8 cellular contexts compared by ENCODE assay signal in genomic region chr7:155298288-155298833, GRCh38. TPM values are rescaled to one million over a fixed set of nuclear protein-coding genes. Genes with fewer than 3 reads are reported as not detected.
A peak's percentile ranks its signal among the peaks of the same experiment; 100 is the strongest.
DNase-seq lines count a peak whose midpoint lies in the region; ATAC-seq and TF ChIP-seq lines count a peak whose summit lies in the region.

No MANE protein-coding gene starts in this region.

- intact Hi-C loops in MCF 10A (cut with micrococcal nuclease): loop anchor here (2.0 to 5.0 kb wide), 4 partner anchors 46 to 371 kb away; partner anchors contain the start of gene PAXIP1
- intact Hi-C loops in right lobe of liver (cut with DNase I): no loop called here
- intact Hi-C loops in upper lobe of right lung (cut with DNase I): no loop called here

- peaks cover 46% of the 10 kb centered on the region for H3K79me2 ChIP-seq in Karpas-422 (ENCODE audit: low read length)

- H3K4me1 ChIP-seq in Karpas-422 (ENCODE audit: low read length) (peaks cover 33% of the 10 kb centered on the region), right lobe of liver (peaks cover 0 to 40% (median 9%) of the 10 kb centered on the region in 4 donors), upper lobe of right lung (peaks cover 14% of the 10 kb centered on the region)

- H3K4me2 ChIP-seq in Karpas-422 (ENCODE audit: low read depth, low read length, poor library complexity, severe bottlenecking): peak overlapping the region; percentile 87

- BruUV-seq in MCF 10A (replicated peaks; lab: Mats Ljungman, UMichigan): no TSS peak

- H3K36me3 ChIP-seq in Karpas-422 (ENCODE audit: insufficient read depth, low read length) (peaks cover 38% of the 10 kb centered on the region), right lobe of liver (peaks cover 0 to 39% (median 19%) of the 10 kb centered on the region in 4 donors), upper lobe of right lung (peaks cover 23% of the 10 kb centered on the region)

- peaks cover 38% of the 10 kb centered on the region for H3K36me3 Mint-ChIP-seq in MCF 10A (ENCODE audit: insufficient read depth, unreplicated experiment)

- peak overlapping the region; percentile 94 for H3K9ac ChIP-seq in Karpas-422 (ENCODE audit: low read length)

- H3K9me2 ChIP-seq in Karpas-422 (replicated peaks; ENCODE audit: insufficient read depth, low read length): no peaks in the 10 kb centered on the region

- peak overlapping the region; percentile 82 for H3K4me3 Mint-ChIP-seq in MCF 10A (ENCODE audit: unreplicated experiment)

- H3K27ac Mint-ChIP-seq in MCF 10A (ENCODE audit: low read depth, unreplicated experiment): peak overlapping the region; percentile 52

- H3K27me3 ChIP-seq in Karpas-422 (ENCODE audit: low read length) (no peaks in the 10 kb centered on the region), right lobe of liver (no peaks in the 10 kb centered on the region), upper lobe of right lung (no peaks in the 10 kb centered on the region)

- peaks cover 22% of the 10 kb centered on the region for H3K4me1 Mint-ChIP-seq in MCF 10A (ENCODE audit: insufficient read depth, unreplicated experiment)

- H3K27me3 Mint-ChIP-seq in MCF 10A (ENCODE audit: insufficient read depth, unreplicated experiment): no peaks in the 10 kb centered on the region

- H4K20me1 ChIP-seq in Karpas-422 (ENCODE audit: insufficient read depth, low read depth, low read length): peaks cover 44% of the 10 kb centered on the region

- 0% methylated on average over 4 of the region's 34 CpGs for whole genome bisulfite sequencing in right lobe of liver (ENCODE audit: insufficient coverage, low coverage, low lambda C conversion rate, missing lambda C conversion rate)

- H3K27ac ChIP-seq in Karpas-422 (ENCODE audit: low read length) (peak overlapping the region; percentile 88), right lobe of liver (peak overlapping the region; percentile 97 to 99 (median 98)), upper lobe of right lung (peak overlapping the region; percentile 90)

- TF ChIP-seq POLR2A in right lobe of liver (IDR thresholded peaks at IDR 0.05): no peak

- TF ChIP-seq CTCF in MCF 10A (IDR thresholded peaks at IDR 0.05; ENCODE audit: unreplicated experiment): no peak
- no peak for TF ChIP-seq CTCF in right lobe of liver (IDR thresholded peaks at IDR 0.05)
- TF ChIP-seq CTCF in upper lobe of right lung (IDR thresholded peaks at IDR 0.05): no peak

- H2AFZ ChIP-seq in Karpas-422 (ENCODE audit: low read length): no peak overlapping the region

- CTCF ChIA-PET in MCF 10A (lab: Yijun Ruan, JAX): interaction anchor here (0.7 to 1.4 kb wide), 2 partner anchors 81 to 108 kb away, joined by 3 to 8 read pairs; no protein-coding TSS in a partner anchor

- H3K9me3 ChIP-seq in Karpas-422 (ENCODE audit: low read length) (no peaks in the 10 kb centered on the region), right lobe of liver (no peaks in the 10 kb centered on the region), upper lobe of right lung (no peaks in the 10 kb centered on the region)

- H3K4me3 ChIP-seq in Karpas-422 (ENCODE audit: low read length) (peak overlapping the region; percentile 94), right lobe of liver (peak overlapping the region; percentile 64 to 72 (median 68)), upper lobe of right lung (peak overlapping the region; percentile 91)

- peak; percentile 19 for DNase-seq in stimulated activated CD4-positive, alpha-beta T cell treated with anti-CD3 and anti-CD28 coated beads, Interleukin-4, amount 100 ng/mL, for 24 hours
- no peak for DNase-seq in stimulated activated CD4-positive, alpha-beta T cell treated with anti-CD3 and anti-CD28 coated beads, Interleukin-12 subunit alpha, Interleukin-12 subunit beta, amount 100 ng/mL, for 4 hours
- DNase-seq in Karpas-422 (no peak), MCF 10A (ENCODE audit: unreplicated experiment) (no peak), right lobe of liver (peak in 2 of 3 donors; percentile 64 to 70), upper lobe of right lung (no peak)

- POLR2A ChIA-PET in MCF 10A (lab: Yijun Ruan, JAX): interaction anchor here (0.8 to 4.6 kb wide), 14 partner anchors 9 to 370 kb away, joined by 3 to 36 read pairs (median 7); partner anchors contain the start of genes PAXIP1 and RBM33

- H3K9me3 Mint-ChIP-seq in MCF 10A (ENCODE audit: unreplicated experiment): no peaks in the 10 kb centered on the region

- ATAC-seq in right lobe of liver: peak in 1 of 4 donors; percentile 7
- no peak for ATAC-seq in upper lobe of right lung
- ATAC-seq in HG03442 (IDR thresholded peaks at IDR 0.05; ENCODE audit: unreplicated experiment): no peak
- ATAC-seq in GM19455 (IDR thresholded peaks at IDR 0.05; ENCODE audit: unreplicated experiment): no peak

RNA-seq across cellular contexts. Expression of gene INSIG1, which starts 0.7 kb away (rescaled TPM):
- 201 and 249 TPM in 2 replicates for total RNA-seq in Karpas-422 (2014; rRNA removed; shearing (Covaris generic); ENCODE audit: low replicate concordance)
- 11.2 and 12.4 TPM in 2 replicates for total RNA-seq in MCF 10A (2022)
- total RNA-seq in right lobe of liver: 100 to 1,000 TPM; 130 to 625 (median 205) TPM
- total RNA-seq in upper lobe of right lung: 90.7 TPM

Comparison
In these comparisons a context has a peak if more than half of its experiments do, and no peak if none do; other contexts are left out.
1. DNase-seq: peak in stimulated activated CD4-positive, alpha-beta T cell treated with anti-CD3 and anti-CD28 coated beads, Interleukin-4, amount 100 ng/mL, for 24 hours (single experiment) and right lobe of liver (2 of 3); none in stimulated activated CD4-positive, alpha-beta T cell treated with anti-CD3 and anti-CD28 coated beads, Interleukin-12 subunit alpha, Interleukin-12 subunit beta, amount 100 ng/mL, for 4 hours (single experiment), Karpas-422 (single experiment), MCF 10A (single experiment) and upper lobe of right lung (single experiment).
2. Peak in every context shown above with its lines, with median percentiles within 50 percentile points of each other: H3K27ac ChIP-seq and H3K4me3 ChIP-seq.